ENCODE assay signal across 1 cellular context in the genomic region with DNA sequence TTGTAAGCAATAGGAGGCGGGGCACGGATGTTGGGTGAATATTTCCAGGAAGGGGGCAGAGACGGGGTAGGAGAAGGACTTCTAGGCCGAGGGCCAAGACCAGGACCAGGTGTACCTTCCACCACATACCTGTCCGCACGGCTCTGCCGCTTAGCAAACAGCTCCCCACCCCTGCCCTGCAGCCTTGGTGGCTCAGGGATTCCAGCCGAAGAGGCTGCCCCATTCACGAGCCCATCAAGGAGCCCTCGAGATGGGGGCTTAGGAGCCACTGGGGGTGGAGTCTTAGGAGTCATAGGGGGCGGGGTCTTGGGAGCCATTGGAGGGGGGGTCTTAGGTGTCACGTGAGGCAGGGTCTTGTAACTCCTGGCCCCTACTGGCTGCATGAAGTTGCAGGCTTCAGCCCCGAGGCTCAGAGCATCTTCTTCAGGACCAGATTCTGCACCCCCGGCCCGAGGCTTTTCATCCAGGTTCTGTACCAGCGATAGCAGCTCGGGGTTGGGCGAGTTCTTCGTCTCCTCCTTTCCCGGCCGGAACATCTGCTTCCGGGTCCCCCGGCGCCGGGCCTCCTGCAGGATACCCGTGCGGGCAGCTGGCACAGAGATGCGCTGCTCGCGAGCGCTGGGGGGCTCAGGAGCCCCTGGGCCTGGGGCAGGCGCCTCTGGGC.
TF ChIP-seq lines count a peak whose summit lies in the region.

No MANE protein-coding gene starts in this region.

TF ChIP-seq in SK-N-SH, 30 proteins besides CTCF, POLR2A, EP300 and RAD21 (continued from another document):
- no peak for TF ChIP-seq MAX (IDR thresholded peaks at IDR 0.05; ENCODE audit: low read depth)
- TF ChIP-seq YY1 (IDR thresholded peaks at IDR 0.05; ENCODE audit: low read depth) = peak; percentile 47; the same call in 1 of the 2 replicates
- no peak for TF ChIP-seq NFIC (IDR thresholded peaks at IDR 0.05; ENCODE audit: borderline replicate concordance)
- TF ChIP-seq SIN3A (IDR thresholded peaks at IDR 0.05; ENCODE audit: borderline replicate concordance, low read depth, low read length) = no peak
- TF ChIP-seq ELF1 (IDR thresholded peaks at IDR 0.05) = peak; percentile 66
- TF ChIP-seq EZH2phosphoT487 (IDR thresholded peaks at IDR 0.05; ENCODE audit: borderline replicate concordance, low read depth) = no peak
- TF ChIP-seq, protein P1, sequence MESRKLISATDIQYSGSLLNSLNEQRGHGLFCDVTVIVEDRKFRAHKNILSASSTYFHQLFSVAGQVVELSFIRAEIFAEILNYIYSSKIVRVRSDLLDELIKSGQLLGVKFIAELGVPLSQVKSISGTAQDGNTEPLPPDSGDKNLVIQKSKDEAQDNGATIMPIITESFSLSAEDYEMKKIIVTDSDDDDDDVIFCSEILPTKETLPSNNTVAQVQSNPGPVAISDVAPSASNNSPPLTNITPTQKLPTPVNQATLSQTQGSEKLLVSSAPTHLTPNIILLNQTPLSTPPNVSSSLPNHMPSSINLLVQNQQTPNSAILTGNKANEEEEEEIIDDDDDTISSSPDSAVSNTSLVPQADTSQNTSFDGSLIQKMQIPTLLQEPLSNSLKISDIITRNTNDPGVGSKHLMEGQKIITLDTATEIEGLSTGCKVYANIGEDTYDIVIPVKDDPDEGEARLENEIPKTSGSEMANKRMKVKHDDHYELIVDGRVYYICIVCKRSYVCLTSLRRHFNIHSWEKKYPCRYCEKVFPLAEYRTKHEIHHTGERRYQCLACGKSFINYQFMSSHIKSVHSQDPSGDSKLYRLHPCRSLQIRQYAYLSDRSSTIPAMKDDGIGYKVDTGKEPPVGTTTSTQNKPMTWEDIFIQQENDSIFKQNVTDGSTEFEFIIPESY (IDR thresholded peaks at IDR 0.05; ENCODE audit: borderline replicate concordance, low read depth) = no peak
